20 cellular contexts compared by ENCODE assay signal in genomic region chr1:27454610-27455009, GRCh38. TPM values are rescaled to one million over a fixed set of nuclear protein-coding genes. Genes with fewer than 3 reads are reported as not detected.
DNase-seq lines count a peak whose midpoint lies in the region; ATAC-seq and TF ChIP-seq lines count a peak whose summit lies in the region.
"Had no signal": no experiment of that assay in that cellular context is flagged by ENCODE, and none has a peak within 500 bp of the region (broad histone marks: within the 10 kb centered on the region; RNA-seq: fewer than 3 reads in every experiment).

No MANE protein-coding gene starts in this region.

- ATAC-seq in CD8-positive, alpha-beta T cell: no peak
- ATAC-seq in activated naive CD8-positive, alpha-beta T cell treated with anti-CD3 and anti-CD28 coated beads, Interleukin-2, amount 50 U/mL, for 24 hours: no peak
- ATAC-seq in natural killer cell treated with Interleukin-12 subunit alpha and Interleukin-12 subunit beta and Interleukin-15 and Interleukin-18, amount 100 ng/mL, for 72 hours: no peak
- no peak for ATAC-seq in HG03565 (IDR thresholded peaks at IDR 0.05; ENCODE audit: unreplicated experiment)
- ATAC-seq in GM19397 (IDR thresholded peaks at IDR 0.05; ENCODE audit: unreplicated experiment): no peak
- ATAC-seq: HCT116 had no signal

- POLR2A ChIA-PET in CD8-positive, alpha-beta T cell (lab: Charles Lee): no interaction called here

- H3K4me1 Mint-ChIP-seq in activated T-cell treated with anti-CD3 and anti-CD28 coated beads, Interleukin-2, amount 50 U/mL, for 24 hours (ENCODE audit: low read depth): peaks cover 49% of the 10 kb centered on the region
- H3K4me1 Mint-ChIP-seq in CD8-positive, alpha-beta T cell (ENCODE audit: low read depth): peaks cover 57% of the 10 kb centered on the region
- H3K4me1 Mint-ChIP-seq in activated naive CD8-positive, alpha-beta T cell treated with anti-CD3 and anti-CD28 coated beads, Interleukin-2, amount 50 U/mL, for 24 hours: peaks cover 40% of the 10 kb centered on the region
- H3K4me1 Mint-ChIP-seq in natural killer cell treated with Interleukin-12 subunit alpha and Interleukin-12 subunit beta and Interleukin-15 and Interleukin-18, amount 100 ng/mL, for 72 hours (ENCODE audit: low read depth in 2 of 2): peaks cover 25 to 27% of the 10 kb centered on the region in 2 donors

- H3K27ac ChIP-seq in CD8-positive, alpha-beta T cell (ENCODE audit: low read depth, low read length): no peak overlapping the region

- no peaks in the 10 kb centered on the region for H3K27me3 ChIP-seq in CD8-positive, alpha-beta T cell (ENCODE audit: insufficient read depth, low read length)
- H3K27me3 ChIP-seq: vagina had no signal

- no peaks in the 10 kb centered on the region for H3K9me3 Mint-ChIP-seq in activated T-cell treated with anti-CD3 and anti-CD28 coated beads, Interleukin-2, amount 50 U/mL, for 24 hours
- no peaks in the 10 kb centered on the region for H3K9me3 Mint-ChIP-seq in CD8-positive, alpha-beta T cell
- H3K9me3 Mint-ChIP-seq in activated naive CD8-positive, alpha-beta T cell treated with anti-CD3 and anti-CD28 coated beads, Interleukin-2, amount 50 U/mL, for 24 hours: no peaks in the 10 kb centered on the region
- H3K9me3 Mint-ChIP-seq in natural killer cell treated with Interleukin-12 subunit alpha and Interleukin-12 subunit beta and Interleukin-15 and Interleukin-18, amount 100 ng/mL, for 72 hours: no peaks in the 10 kb centered on the region
- H3K9me3 Mint-ChIP-seq: T-helper 2 cell treated with Interferon-gamma antibody and Interleukin-4, amounts not matched to agents 5 μg/mL and 100 μg/mL, for 36 hours had no signal

- peaks cover 12% of the 10 kb centered on the region for H3K36me3 Mint-ChIP-seq in activated T-cell treated with anti-CD3 and anti-CD28 coated beads, Interleukin-2, amount 50 U/mL, for 24 hours (ENCODE audit: low read depth)
- H3K36me3 Mint-ChIP-seq in CD8-positive, alpha-beta T cell: peaks cover 9% of the 10 kb centered on the region
- peaks cover 12% of the 10 kb centered on the region for H3K36me3 Mint-ChIP-seq in activated naive CD8-positive, alpha-beta T cell treated with anti-CD3 and anti-CD28 coated beads, Interleukin-2, amount 50 U/mL, for 24 hours (ENCODE audit: low read depth)
- no peaks in the 10 kb centered on the region for H3K36me3 Mint-ChIP-seq in natural killer cell treated with Interleukin-12 subunit alpha and Interleukin-12 subunit beta and Interleukin-15 and Interleukin-18, amount 100 ng/mL, for 72 hours

- peaks cover 50% of the 10 kb centered on the region for H3K4me1 ChIP-seq in CD8-positive, alpha-beta T cell (ENCODE audit: insufficient read depth, low read length)

- no peak for TF ChIP-seq CTCF in CD8-positive, alpha-beta T cell (IDR thresholded peaks at IDR 0.05)
- TF ChIP-seq CTCF in GM10266 (IDR thresholded peaks at IDR 0.05; ENCODE audit: control insufficient read depth, insufficient read depth, low read depth, missing control alignments): no peak

- H3K4me3 ChIP-seq in CD8-positive, alpha-beta T cell (ENCODE audit: low read depth, low read length): no peak overlapping the region
- H3K4me3 ChIP-seq: vagina had no signal

- H3K27ac Mint-ChIP-seq in activated T-cell treated with anti-CD3 and anti-CD28 coated beads, Interleukin-2, amount 50 U/mL, for 24 hours: peak overlapping the region; percentile 85
- peak overlapping the region; percentile 89 for H3K27ac Mint-ChIP-seq in CD8-positive, alpha-beta T cell
- peak overlapping the region; percentile 76 for H3K27ac Mint-ChIP-seq in activated naive CD8-positive, alpha-beta T cell treated with anti-CD3 and anti-CD28 coated beads, Interleukin-2, amount 50 U/mL, for 24 hours
- H3K27ac Mint-ChIP-seq in natural killer cell treated with Interleukin-12 subunit alpha and Interleukin-12 subunit beta and Interleukin-15 and Interleukin-18, amount 100 ng/mL, for 72 hours: peak overlapping the region; percentile 54 to 70

- no peaks in the 10 kb centered on the region for H3K27me3 Mint-ChIP-seq in activated T-cell treated with anti-CD3 and anti-CD28 coated beads, Interleukin-2, amount 50 U/mL, for 24 hours
- H3K27me3 Mint-ChIP-seq in CD8-positive, alpha-beta T cell (ENCODE audit: low read depth): no peaks in the 10 kb centered on the region
- H3K27me3 Mint-ChIP-seq in activated naive CD8-positive, alpha-beta T cell treated with anti-CD3 and anti-CD28 coated beads, Interleukin-2, amount 50 U/mL, for 24 hours: no peaks in the 10 kb centered on the region
- no peaks in the 10 kb centered on the region for H3K27me3 Mint-ChIP-seq in natural killer cell treated with Interleukin-12 subunit alpha and Interleukin-12 subunit beta and Interleukin-15 and Interleukin-18, amount 100 ng/mL, for 72 hours
- H3K27me3 Mint-ChIP-seq: B cell had no signal

- no peak overlapping the region for H3K4me3 Mint-ChIP-seq in activated T-cell treated with anti-CD3 and anti-CD28 coated beads, Interleukin-2, amount 50 U/mL, for 24 hours
- no peak overlapping the region for H3K4me3 Mint-ChIP-seq in CD8-positive, alpha-beta T cell
- H3K4me3 Mint-ChIP-seq in activated naive CD8-positive, alpha-beta T cell treated with anti-CD3 and anti-CD28 coated beads, Interleukin-2, amount 50 U/mL, for 24 hours: no peak overlapping the region
- no peak overlapping the region for H3K4me3 Mint-ChIP-seq in natural killer cell treated with Interleukin-12 subunit alpha and Interleukin-12 subunit beta and Interleukin-15 and Interleukin-18, amount 100 ng/mL, for 72 hours
- H3K4me3 Mint-ChIP-seq: B cell had no signal

- H3K9me3 ChIP-seq in CD8-positive, alpha-beta T cell (ENCODE audit: low read length): no peaks in the 10 kb centered on the region
- H3K9me3 ChIP-seq: vagina had no signal

- H3K36me3 ChIP-seq in CD8-positive, alpha-beta T cell (ENCODE audit: insufficient read depth, low read length): peaks cover 1% of the 10 kb centered on the region
- H3K36me3 ChIP-seq: vagina had no signal

- intact Hi-C loops in CD8-positive, alpha-beta T cell (cut with DNase I, micrococcal nuclease): loop anchor here in 1 of 2 experiments (5.0 kb wide), 1 partner anchor 37 kb away; no protein-coding TSS in a partner anchor

- no peak for DNase-seq in activated T-cell treated with anti-CD3 and anti-CD28 coated beads, Interleukin-2, amount 50 U/mL, for 24 hours
- DNase-seq in activated T-cell treated with anti-CD3 and anti-CD28 coated beads for 4 hours (no peak), GM10266 (ENCODE audit: extremely low spot score) (no peak)
- no peak for DNase-seq in CD8-positive, alpha-beta T cell
- no peak for DNase-seq in activated naive CD8-positive, alpha-beta T cell treated with anti-CD3 and anti-CD28 coated beads, Interleukin-2, amount 50 U/mL, for 24 hours
- DNase-seq in natural killer cell treated with Interleukin-12 subunit alpha and Interleukin-12 subunit beta and Interleukin-15 and Interleukin-18, amount 100 ng/mL, for 72 hours (ENCODE audit: low spot score): no peak
- DNase-seq: activated CD4-positive, alpha-beta T cell treated with anti-CD3 and anti-CD28 coated beads for 48 hours; activated CD8-positive, alpha-beta memory T cell treated with anti-CD3 and anti-CD28 coated beads, Interleukin-2, amount 50 U/mL, for 48 hours; cerebellar nuclear complex; glutamatergic neuron; NCI-H2029 treated with DMSO at 0.1 percent for 48 hours; NCI-H226; NCI-H748 treated with DMSO at 0.1 percent for 48 hours; retina had no signal

- CTCF ChIA-PET in CD8-positive, alpha-beta T cell (lab: Charles Lee): interaction anchor here (0.8 kb wide), 1 partner anchor 11 kb away, joined by 3 read pairs; no protein-coding TSS in a partner anchor

RNA-seq across cellular contexts. Expression of gene WASF2, which starts 35.4 kb away (rescaled TPM):
- total RNA-seq in CD8-positive, alpha-beta T cell: 10 to 100 TPM; 91.6 to 95.0 TPM
- total RNA-seq in natural killer cell treated with Interleukin-12 subunit alpha and Interleukin-12 subunit beta and Interleukin-15 and Interleukin-18, amount 100 ng/mL, for 72 hours: 100 to 1,000 TPM in 1 of 2 donors, 10 to 100 TPM in 1; 97.7 to 110 TPM
